1 cellular context compared by ENCODE assay signal in the genomic region with DNA sequence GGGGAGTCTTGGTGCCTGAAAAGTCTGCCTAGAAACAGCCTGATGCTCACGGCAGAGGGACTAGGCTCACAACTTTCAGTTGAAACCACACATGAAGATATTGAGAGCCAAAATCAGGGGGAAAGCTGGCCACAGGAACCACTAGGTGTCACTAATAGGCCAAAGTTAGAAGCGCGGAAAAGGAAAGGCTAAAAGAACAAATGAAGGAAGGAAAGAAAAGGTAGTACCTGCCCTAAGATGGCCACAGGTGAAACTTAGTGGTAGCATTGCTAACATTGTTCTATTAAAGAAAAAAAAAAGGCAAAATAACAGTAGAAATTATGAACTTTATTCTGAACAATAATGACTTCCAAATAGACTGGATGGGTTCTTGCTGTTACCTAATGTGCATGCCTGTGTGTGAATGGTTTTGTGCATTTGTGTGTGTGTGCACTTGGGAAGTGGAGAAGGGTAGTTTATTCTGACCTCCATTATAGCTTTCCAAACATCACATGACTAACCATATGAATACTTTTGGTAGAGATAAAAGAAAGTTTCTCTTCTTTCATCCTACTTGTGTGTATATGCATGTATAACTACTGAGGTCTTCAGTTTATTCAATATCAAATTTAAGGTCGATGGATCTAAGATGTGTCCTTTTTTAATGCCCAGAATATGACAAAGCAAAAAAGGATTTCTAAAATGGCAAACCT.
TF ChIP-seq lines count a peak whose summit lies in the region.

No MANE protein-coding gene starts in this region.

TF ChIP-seq in K562, 482 proteins besides CTCF, POLR2A, EP300 and RAD21 (continued from another document and continues in another):
- TF ChIP-seq YY1 (IDR thresholded peaks at IDR 0.05; ENCODE audit: borderline replicate concordance in 1 of 3, control insufficient read depth in 1 of 3, extremely low read depth in 1 of 3, insufficient read depth in 3 of 3, insufficient read length in 1 of 3, insufficient replicate concordance in 2 of 3, low read depth in 1 of 3, low read length in 2 of 3), result no peak
- TF ChIP-seq, protein P1, sequence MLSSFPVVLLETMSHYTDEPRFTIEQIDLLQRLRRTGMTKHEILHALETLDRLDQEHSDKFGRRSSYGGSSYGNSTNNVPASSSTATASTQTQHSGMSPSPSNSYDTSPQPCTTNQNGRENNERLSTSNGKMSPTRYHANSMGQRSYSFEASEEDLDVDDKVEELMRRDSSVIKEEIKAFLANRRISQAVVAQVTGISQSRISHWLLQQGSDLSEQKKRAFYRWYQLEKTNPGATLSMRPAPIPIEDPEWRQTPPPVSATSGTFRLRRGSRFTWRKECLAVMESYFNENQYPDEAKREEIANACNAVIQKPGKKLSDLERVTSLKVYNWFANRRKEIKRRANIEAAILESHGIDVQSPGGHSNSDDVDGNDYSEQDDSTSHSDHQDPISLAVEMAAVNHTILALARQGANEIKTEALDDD (IDR thresholded peaks at IDR 0.05), result no peak
- 0 out of 4 replicates have a peak, but pooled peaks of 1 of the 2 experiments have one; percentile 29 for TF ChIP-seq TRIM24 (IDR thresholded peaks at IDR 0.05)
- no peak for TF ChIP-seq HEY1 (CRISPR knock-in tag; IDR thresholded peaks at IDR 0.05; ENCODE audit: borderline replicate concordance)
- TF ChIP-seq IFI16 (CRISPR knock-in tag; IDR thresholded peaks at IDR 0.05), result no peak
- TF ChIP-seq, protein P2, sequence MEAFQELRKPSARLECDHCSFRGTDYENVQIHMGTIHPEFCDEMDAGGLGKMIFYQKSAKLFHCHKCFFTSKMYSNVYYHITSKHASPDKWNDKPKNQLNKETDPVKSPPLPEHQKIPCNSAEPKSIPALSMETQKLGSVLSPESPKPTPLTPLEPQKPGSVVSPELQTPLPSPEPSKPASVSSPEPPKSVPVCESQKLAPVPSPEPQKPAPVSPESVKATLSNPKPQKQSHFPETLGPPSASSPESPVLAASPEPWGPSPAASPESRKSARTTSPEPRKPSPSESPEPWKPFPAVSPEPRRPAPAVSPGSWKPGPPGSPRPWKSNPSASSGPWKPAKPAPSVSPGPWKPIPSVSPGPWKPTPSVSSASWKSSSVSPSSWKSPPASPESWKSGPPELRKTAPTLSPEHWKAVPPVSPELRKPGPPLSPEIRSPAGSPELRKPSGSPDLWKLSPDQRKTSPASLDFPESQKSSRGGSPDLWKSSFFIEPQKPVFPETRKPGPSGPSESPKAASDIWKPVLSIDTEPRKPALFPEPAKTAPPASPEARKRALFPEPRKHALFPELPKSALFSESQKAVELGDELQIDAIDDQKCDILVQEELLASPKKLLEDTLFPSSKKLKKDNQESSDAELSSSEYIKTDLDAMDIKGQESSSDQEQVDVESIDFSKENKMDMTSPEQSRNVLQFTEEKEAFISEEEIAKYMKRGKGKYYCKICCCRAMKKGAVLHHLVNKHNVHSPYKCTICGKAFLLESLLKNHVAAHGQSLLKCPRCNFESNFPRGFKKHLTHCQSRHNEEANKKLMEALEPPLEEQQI (IDR thresholded peaks at IDR 0.05), result 0 out of 2 replicates have a peak, but pooled peaks have one; percentile 36
- TF ChIP-seq, protein P3, sequence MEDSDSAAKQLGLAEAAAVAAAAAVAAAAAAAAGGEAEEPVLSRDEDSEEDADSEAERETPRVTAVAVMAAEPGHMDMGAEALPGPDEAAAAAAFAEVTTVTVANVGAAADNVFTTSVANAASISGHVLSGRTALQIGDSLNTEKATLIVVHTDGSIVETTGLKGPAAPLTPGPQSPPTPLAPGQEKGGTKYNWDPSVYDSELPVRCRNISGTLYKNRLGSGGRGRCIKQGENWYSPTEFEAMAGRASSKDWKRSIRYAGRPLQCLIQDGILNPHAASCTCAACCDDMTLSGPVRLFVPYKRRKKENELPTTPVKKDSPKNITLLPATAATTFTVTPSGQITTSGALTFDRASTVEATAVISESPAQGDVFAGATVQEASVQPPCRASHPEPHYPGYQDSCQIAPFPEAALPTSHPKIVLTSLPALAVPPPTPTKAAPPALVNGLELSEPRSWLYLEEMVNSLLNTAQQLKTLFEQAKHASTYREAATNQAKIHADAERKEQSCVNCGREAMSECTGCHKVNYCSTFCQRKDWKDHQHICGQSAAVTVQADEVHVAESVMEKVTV (CRISPR knock-in tag; IDR thresholded peaks at IDR 0.05), result peak; percentile 71
- TF ChIP-seq, protein P4, sequence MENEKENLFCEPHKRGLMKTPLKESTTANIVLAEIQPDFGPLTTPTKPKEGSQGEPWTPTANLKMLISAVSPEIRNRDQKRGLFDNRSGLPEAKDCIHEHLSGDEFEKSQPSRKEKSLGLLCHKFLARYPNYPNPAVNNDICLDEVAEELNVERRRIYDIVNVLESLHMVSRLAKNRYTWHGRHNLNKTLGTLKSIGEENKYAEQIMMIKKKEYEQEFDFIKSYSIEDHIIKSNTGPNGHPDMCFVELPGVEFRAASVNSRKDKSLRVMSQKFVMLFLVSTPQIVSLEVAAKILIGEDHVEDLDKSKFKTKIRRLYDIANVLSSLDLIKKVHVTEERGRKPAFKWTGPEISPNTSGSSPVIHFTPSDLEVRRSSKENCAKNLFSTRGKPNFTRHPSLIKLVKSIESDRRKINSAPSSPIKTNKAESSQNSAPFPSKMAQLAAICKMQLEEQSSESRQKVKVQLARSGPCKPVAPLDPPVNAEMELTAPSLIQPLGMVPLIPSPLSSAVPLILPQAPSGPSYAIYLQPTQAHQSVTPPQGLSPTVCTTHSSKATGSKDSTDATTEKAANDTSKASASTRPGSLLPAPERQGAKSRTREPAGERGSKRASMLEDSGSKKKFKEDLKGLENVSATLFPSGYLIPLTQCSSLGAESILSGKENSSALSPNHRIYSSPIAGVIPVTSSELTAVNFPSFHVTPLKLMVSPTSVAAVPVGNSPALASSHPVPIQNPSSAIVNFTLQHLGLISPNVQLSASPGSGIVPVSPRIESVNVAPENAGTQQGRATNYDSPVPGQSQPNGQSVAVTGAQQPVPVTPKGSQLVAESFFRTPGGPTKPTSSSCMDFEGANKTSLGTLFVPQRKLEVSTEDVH (IDR thresholded peaks at IDR 0.05; ENCODE audit: low read depth, partially characterized antibody), result peak; percentile 52
- TF ChIP-seq CC2D1A (IDR thresholded peaks at IDR 0.05), result peak; percentile 83
- TF ChIP-seq CBX2 (IDR thresholded peaks at IDR 0.05; ENCODE audit: insufficient read depth, low read length, poor library complexity, severe bottlenecking), result no peak
- peak; percentile 53; the same call in 1 of the 2 replicates for TF ChIP-seq SMC3 (conservative IDR thresholded peaks at IDR 0.05; ENCODE audit: insufficient read depth, low read depth, low read length)
- TF ChIP-seq, protein P5, sequence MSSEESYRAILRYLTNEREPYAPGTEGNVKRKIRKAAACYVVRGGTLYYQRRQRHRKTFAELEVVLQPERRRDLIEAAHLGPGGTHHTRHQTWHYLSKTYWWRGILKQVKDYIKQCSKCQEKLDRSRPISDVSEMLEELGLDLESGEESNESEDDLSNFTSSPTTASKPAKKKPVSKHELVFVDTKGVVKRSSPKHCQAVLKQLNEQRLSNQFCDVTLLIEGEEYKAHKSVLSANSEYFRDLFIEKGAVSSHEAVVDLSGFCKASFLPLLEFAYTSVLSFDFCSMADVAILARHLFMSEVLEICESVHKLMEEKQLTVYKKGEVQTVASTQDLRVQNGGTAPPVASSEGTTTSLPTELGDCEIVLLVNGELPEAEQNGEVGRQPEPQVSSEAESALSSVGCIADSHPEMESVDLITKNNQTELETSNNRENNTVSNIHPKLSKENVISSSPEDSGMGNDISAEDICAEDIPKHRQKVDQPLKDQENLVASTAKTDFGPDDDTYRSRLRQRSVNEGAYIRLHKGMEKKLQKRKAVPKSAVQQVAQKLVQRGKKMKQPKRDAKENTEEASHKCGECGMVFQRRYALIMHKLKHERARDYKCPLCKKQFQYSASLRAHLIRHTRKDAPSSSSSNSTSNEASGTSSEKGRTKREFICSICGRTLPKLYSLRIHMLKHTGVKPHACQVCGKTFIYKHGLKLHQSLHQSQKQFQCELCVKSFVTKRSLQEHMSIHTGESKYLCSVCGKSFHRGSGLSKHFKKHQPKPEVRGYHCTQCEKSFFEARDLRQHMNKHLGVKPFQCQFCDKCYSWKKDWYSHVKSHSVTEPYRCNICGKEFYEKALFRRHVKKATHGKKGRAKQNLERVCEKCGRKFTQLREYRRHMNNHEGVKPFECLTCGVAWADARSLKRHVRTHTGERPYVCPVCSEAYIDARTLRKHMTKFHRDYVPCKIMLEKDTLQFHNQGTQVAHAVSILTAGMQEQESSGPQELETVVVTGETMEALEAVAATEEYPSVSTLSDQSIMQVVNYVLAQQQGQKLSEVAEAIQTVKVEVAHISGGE (CRISPR knock-in tag; IDR thresholded peaks at IDR 0.05), result 0 out of 6 replicates have a peak, but pooled peaks of 1 of the 3 experiments have one; percentile 20
- TF ChIP-seq BRD9 (IDR thresholded peaks at IDR 0.05; ENCODE audit: low read depth, partially characterized antibody), result peak; percentile 75
- TF ChIP-seq, protein P6, sequence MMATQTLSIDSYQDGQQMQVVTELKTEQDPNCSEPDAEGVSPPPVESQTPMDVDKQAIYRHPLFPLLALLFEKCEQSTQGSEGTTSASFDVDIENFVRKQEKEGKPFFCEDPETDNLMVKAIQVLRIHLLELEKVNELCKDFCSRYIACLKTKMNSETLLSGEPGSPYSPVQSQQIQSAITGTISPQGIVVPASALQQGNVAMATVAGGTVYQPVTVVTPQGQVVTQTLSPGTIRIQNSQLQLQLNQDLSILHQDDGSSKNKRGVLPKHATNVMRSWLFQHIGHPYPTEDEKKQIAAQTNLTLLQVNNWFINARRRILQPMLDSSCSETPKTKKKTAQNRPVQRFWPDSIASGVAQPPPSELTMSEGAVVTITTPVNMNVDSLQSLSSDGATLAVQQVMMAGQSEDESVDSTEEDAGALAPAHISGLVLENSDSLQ (IDR thresholded peaks at IDR 0.05), result no peak
- 0 out of 2 replicates have a peak, but pooled peaks have one; percentile 38 for TF ChIP-seq THRAP3 (IDR thresholded peaks at IDR 0.05; ENCODE audit: borderline replicate concordance)
- TF ChIP-seq MEIS2 (IDR thresholded peaks at IDR 0.05; ENCODE audit: partially characterized antibody), result peak; percentile 7
- TF ChIP-seq, protein P7, sequence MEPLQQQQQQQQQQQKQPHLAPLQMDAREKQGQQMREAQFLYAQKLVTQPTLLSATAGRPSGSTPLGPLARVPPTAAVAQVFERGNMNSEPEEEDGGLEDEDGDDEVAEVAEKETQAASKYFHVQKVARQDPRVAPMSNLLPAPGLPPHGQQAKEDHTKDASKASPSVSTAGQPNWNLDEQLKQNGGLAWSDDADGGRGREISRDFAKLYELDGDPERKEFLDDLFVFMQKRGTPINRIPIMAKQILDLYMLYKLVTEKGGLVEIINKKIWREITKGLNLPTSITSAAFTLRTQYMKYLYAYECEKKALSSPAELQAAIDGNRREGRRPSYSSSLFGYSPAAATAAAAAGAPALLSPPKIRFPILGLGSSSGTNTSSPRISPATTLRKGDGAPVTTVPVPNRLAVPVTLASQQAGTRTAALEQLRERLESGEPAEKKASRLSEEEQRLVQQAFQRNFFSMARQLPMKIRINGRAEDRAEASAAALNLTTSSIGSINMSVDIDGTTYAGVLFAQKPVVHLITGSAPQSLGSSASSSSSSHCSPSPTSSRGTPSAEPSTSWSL (CRISPR knock-in tag; IDR thresholded peaks at IDR 0.05; ENCODE audit: borderline replicate concordance), result no peak
- TF ChIP-seq, protein P8, sequence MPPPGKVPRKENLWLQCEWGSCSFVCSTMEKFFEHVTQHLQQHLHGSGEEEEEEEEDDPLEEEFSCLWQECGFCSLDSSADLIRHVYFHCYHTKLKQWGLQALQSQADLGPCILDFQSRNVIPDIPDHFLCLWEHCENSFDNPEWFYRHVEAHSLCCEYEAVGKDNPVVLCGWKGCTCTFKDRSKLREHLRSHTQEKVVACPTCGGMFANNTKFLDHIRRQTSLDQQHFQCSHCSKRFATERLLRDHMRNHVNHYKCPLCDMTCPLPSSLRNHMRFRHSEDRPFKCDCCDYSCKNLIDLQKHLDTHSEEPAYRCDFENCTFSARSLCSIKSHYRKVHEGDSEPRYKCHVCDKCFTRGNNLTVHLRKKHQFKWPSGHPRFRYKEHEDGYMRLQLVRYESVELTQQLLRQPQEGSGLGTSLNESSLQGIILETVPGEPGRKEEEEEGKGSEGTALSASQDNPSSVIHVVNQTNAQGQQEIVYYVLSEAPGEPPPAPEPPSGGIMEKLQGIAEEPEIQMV (tag; conservative IDR thresholded peaks at IDR 0.05; ENCODE audit: low read depth), result no peak
- peak; percentile 39; the same call in 1 of the 2 replicates for TF ChIP-seq ZNF263 (CRISPR knock-in tag; IDR thresholded peaks at IDR 0.05; ENCODE audit: borderline replicate concordance)
- TF ChIP-seq, protein P9, sequence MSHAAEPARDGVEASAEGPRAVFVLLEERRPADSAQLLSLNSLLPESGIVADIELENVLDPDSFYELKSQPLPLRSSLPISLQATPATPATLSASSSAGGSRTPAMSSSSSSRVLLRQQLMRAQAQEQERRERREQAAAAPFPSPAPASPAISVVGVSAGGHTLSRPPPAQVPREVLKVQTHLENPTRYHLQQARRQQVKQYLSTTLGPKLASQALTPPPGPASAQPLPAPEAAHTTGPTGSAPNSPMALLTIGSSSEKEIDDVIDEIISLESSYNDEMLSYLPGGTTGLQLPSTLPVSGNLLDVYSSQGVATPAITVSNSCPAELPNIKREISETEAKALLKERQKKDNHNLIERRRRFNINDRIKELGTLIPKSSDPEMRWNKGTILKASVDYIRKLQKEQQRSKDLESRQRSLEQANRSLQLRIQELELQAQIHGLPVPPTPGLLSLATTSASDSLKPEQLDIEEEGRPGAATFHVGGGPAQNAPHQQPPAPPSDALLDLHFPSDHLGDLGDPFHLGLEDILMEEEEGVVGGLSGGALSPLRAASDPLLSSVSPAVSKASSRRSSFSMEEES (CRISPR knock-in tag; IDR thresholded peaks at IDR 0.05), result peak; percentile 81
